25 cellular contexts compared by ENCODE assay signal in genomic region chr9:27560457-27560856, GRCh38. TPM values are rescaled to one million over a fixed set of nuclear protein-coding genes. Genes with fewer than 3 reads are reported as not detected.
DNase-seq lines count a peak whose midpoint lies in the region; ATAC-seq, FAIRE-seq and TF ChIP-seq lines count a peak whose summit lies in the region.
"Had no signal": no experiment of that assay in that cellular context is flagged by ENCODE, and none has a peak within 500 bp of the region (broad histone marks: within the 10 kb centered on the region; RNA-seq: fewer than 3 reads in every experiment).

No MANE protein-coding gene starts in this region.

- DNase-seq in SK-N-SH: no peak
- DNase-seq in GM12878 (ENCODE audit: low read depth, low spot score): no peak
- DNase-seq in pancreas: no peak
- no peak for DNase-seq in activated CD4-positive, alpha-beta T cell treated with anti-CD3 and anti-CD28 coated beads for 36 hours
- DNase-seq in putamen (ENCODE audit: low spot score): no peak
- DNase-seq: 8988T; ACHN; AML-193; BE2C; CD4-positive, alpha-beta T cell; CD8-positive, alpha-beta memory T cell; DMS53; DMS79 treated with DMSO at 0.1 percent for 48 hours; GF-D8; GOT3; HFFc6 had no signal

- H4K20me1 ChIP-seq in SK-N-SH (ENCODE audit: insufficient read depth): no peaks in the 10 kb centered on the region
- no peaks in the 10 kb centered on the region for H4K20me1 ChIP-seq in GM12878 (ENCODE audit: control insufficient read depth, insufficient read depth)
- H4K20me1 ChIP-seq: BLaER1 treated with 17β-estradiol and CSF1 and Interleukin-3, amounts not matched to agents 10 nM and 100 nM had no signal

- intact Hi-C loops in GM12878 (cut with micrococcal nuclease; ENCODE audit: unreplicated experiment) (no loop called here), pancreas (cut with DNase I) (no loop called here)
- intact Hi-C loops in activated CD4-positive, alpha-beta T cell treated with anti-CD3 and anti-CD28 coated beads for 36 hours (cut with DNase I, micrococcal nuclease): no loop called here

- no peak for TF ChIP-seq RAD21 in SK-N-SH (IDR thresholded peaks at IDR 0.05; ENCODE audit: low read length)
- no peak for TF ChIP-seq RAD21 in GM12878 (IDR thresholded peaks at IDR 0.05; ENCODE audit: insufficient read depth, low read depth, low read length)

- no peaks in the 10 kb centered on the region for H3K9me3 Mint-ChIP-seq in activated CD4-positive, alpha-beta T cell treated with anti-CD3 and anti-CD28 coated beads for 36 hours (ENCODE audit: low read depth)
- H3K9me3 Mint-ChIP-seq: CD4-positive, alpha-beta T cell; CD8-positive, alpha-beta memory T cell; HFFc6 had no signal

- H3K9me3 ChIP-seq in SK-N-SH (no peaks in the 10 kb centered on the region), GM12878 (replicated peaks; ENCODE audit: control insufficient read depth, insufficient read depth, low read length) (no peaks in the 10 kb centered on the region), pancreas (no peaks in the 10 kb centered on the region)
- H3K9me3 ChIP-seq: A549; BE2C; BLaER1 treated with 17β-estradiol and CSF1 and Interleukin-3, amounts not matched to agents 10 nM and 100 nM; HAP-1 had no signal

- H3K27ac ChIP-seq in SK-N-SH (ENCODE audit: low read depth in 2 of 2, low read length in 1 of 2): no peak overlapping the region
- H3K27ac ChIP-seq in GM12878 (ENCODE audit: control insufficient read depth, insufficient read depth): no peak overlapping the region
- no peak overlapping the region for H3K27ac ChIP-seq in pancreas
- H3K27ac ChIP-seq: A549; BLaER1 treated with 17β-estradiol and CSF1 and Interleukin-3, amounts not matched to agents 10 nM and 100 nM had no signal

- no peaks in the 10 kb centered on the region for H3K79me2 ChIP-seq in SK-N-SH (ENCODE audit: insufficient read depth)
- H3K79me2 ChIP-seq in GM12878 (ENCODE audit: control insufficient read depth, insufficient read depth, low read length): no peaks in the 10 kb centered on the region

- peaks cover 36 to 80% of the 10 kb centered on the region in 2 experiments for H3K36me3 ChIP-seq in SK-N-SH (replicated peaks in 1 of 2; ENCODE audit: control insufficient read depth in 1 of 2, insufficient read depth in 2 of 2, low read length in 1 of 2)
- peaks cover 0 to 2% of the 10 kb centered on the region in 2 experiments; a peak in 1 of 4 replicates for H3K36me3 ChIP-seq in GM12878 (ENCODE audit: control insufficient read depth in 2 of 2, insufficient read depth in 2 of 2, low read length in 1 of 2)
- peaks cover 0 to 29% (median 0%) of the 10 kb centered on the region in 3 donors for H3K36me3 ChIP-seq in pancreas

- H2AFZ ChIP-seq in SK-N-SH (ENCODE audit: low read depth) (no peak overlapping the region), GM12878 (ENCODE audit: control insufficient read depth, low read depth, low read length) (no peak overlapping the region)

- no peak for TF ChIP-seq CTCF in SK-N-SH (IDR thresholded peaks at IDR 0.05)
- no peak for TF ChIP-seq CTCF in GM12878 (IDR thresholded peaks at IDR 0.05 in 2 of 3, conservative IDR thresholded peaks at IDR 0.05 in 1 of 3; ENCODE audit: control insufficient read depth in 2 of 3, extremely low read depth in 1 of 3, insufficient read depth in 1 of 3, low read depth in 3 of 3, low read length in 3 of 3)
- TF ChIP-seq CTCF in pancreas (IDR thresholded peaks at IDR 0.05): no peak

- in situ Hi-C loops in GM12878 (cut with MboI): no loop called here

- SMC1A ChIA-PET in GM12878 (lab: Charles Lee; ENCODE audit: uncharacterized antibody, unreplicated experiment): interaction anchor here (0.8 to 5.5 kb wide), 9 partner anchors 9 to 234 kb away, joined by 3 to 40 read pairs (median 7); partner anchors contain the start of gene C9orf72

- H3K9ac ChIP-seq in SK-N-SH: no peak overlapping the region
- no peak overlapping the region for H3K9ac ChIP-seq in GM12878 (ENCODE audit: control insufficient read depth, insufficient read depth, low read length)
- H3K9ac ChIP-seq: BLaER1 treated with 17β-estradiol and CSF1 and Interleukin-3, amounts not matched to agents 10 nM and 100 nM had no signal

- CTCF ChIA-PET in SK-N-SH (lab: Yijun Ruan, JAX): interaction anchor here (1.0 to 3.9 kb wide), 3 partner anchors 12 to 227 kb away, joined by 3 to 18 read pairs (median 4); partner anchors contain the start of gene MOB3B
- CTCF ChIA-PET in GM12878 (lab: Yijun Ruan, JAX): interaction anchor here (0.6 to 3.2 kb wide), 4 partner anchors 13 to 266 kb away, joined by 3 to 13 read pairs (median 6); partner anchors contain the start of gene MOB3B
- CTCF ChIA-PET in activated CD4-positive, alpha-beta T cell treated with anti-CD3 and anti-CD28 coated beads for 36 hours (lab: Charles Lee): interaction anchor here (1.2 to 2.1 kb wide), 4 partner anchors 13 to 227 kb away, joined by 3 to 6 read pairs (median 4); no protein-coding TSS in a partner anchor

- TF ChIP-seq EP300 in SK-N-SH (IDR thresholded peaks at IDR 0.05; ENCODE audit: borderline replicate concordance in 1 of 2, low read depth in 1 of 2, low read length in 1 of 2) (no peak), GM12878 (IDR thresholded peaks at IDR 0.05; ENCODE audit: borderline replicate concordance in 1 of 2, control insufficient read depth in 1 of 2, low read depth in 2 of 2, low read length in 2 of 2) (no peak)

- H3K4me1 ChIP-seq in SK-N-SH (ENCODE audit: control insufficient read depth in 1 of 2, insufficient read depth in 2 of 2, low read depth in 1 of 2, low read length in 1 of 2): no peaks in the 10 kb centered on the region; a peak in 1 of 4 replicates
- peaks cover 9% of the 10 kb centered on the region; the same call in 1 of the 2 replicates for H3K4me1 ChIP-seq in GM12878 (ENCODE audit: control insufficient read depth, insufficient read depth, low read length)
- H3K4me1 ChIP-seq in pancreas: no peaks in the 10 kb centered on the region
- H3K4me1 ChIP-seq: A549, BE2C, HAP-1 had no signal

- H3K27me3 Mint-ChIP-seq in activated CD4-positive, alpha-beta T cell treated with anti-CD3 and anti-CD28 coated beads for 36 hours: no peaks in the 10 kb centered on the region
- H3K27me3 Mint-ChIP-seq: CD4-positive, alpha-beta T cell; CD8-positive, alpha-beta memory T cell had no signal

- no peaks in the 10 kb centered on the region for H3F3A ChIP-seq in SK-N-SH (replicated peaks; ENCODE audit: insufficient read depth)

- POLR2A ChIA-PET in SK-N-SH (lab: Yijun Ruan, JAX) (no interaction called here), GM12878 (lab: Charles Lee) (interaction anchor here (1.8 kb wide), 1 partner anchor 13 kb away, joined by 7 read pairs; the partner anchor contains the start of gene C9orf72)
- POLR2A ChIA-PET in activated CD4-positive, alpha-beta T cell treated with anti-CD3 and anti-CD28 coated beads for 36 hours (lab: Charles Lee): interaction anchor here (1.2 to 1.5 kb wide), 2 partner anchors 11 to 12 kb away, joined by 4 to 6 read pairs; no protein-coding TSS in a partner anchor

- no peaks in the 10 kb centered on the region for H3K9me2 ChIP-seq in SK-N-SH

- H3K4me2 ChIP-seq in SK-N-SH (no peak overlapping the region), GM12878 (ENCODE audit: control insufficient read depth, insufficient read depth) (no peak overlapping the region)
- H3K4me2 ChIP-seq: A549; BLaER1 treated with 17β-estradiol and CSF1 and Interleukin-3, amounts not matched to agents 10 nM and 100 nM had no signal

- no TSS peak for BruUV-seq in GM12878 (replicated peaks; lab: Mats Ljungman, UMichigan)

- peak; percentile 18 for FAIRE-seq in GM12878 (lab: Jason Lieb, UNC)
- peak; percentile 39 for FAIRE-seq in pancreas (lab: Jason Lieb, UNC)
- FAIRE-seq: A549, GM12892, H54 had no signal

- no peak overlapping the region for H3K4me3 ChIP-seq in SK-N-SH (ENCODE audit: low read depth in 2 of 2, low read length in 1 of 2)
- no peak overlapping the region for H3K4me3 ChIP-seq in GM12878
- no peak overlapping the region for H3K4me3 ChIP-seq in pancreas
- H3K4me3 ChIP-seq: A549; BLaER1 treated with 17β-estradiol and CSF1 and Interleukin-3, amounts not matched to agents 10 nM and 100 nM; HAP-1 had no signal

- RAD21 ChIA-PET in GM12878 (lab: Charles Lee; ENCODE audit: unreplicated experiment): interaction anchor here (1.4 kb wide), 1 partner anchor 9 kb away, joined by 4 read pairs; no protein-coding TSS in a partner anchor

- no peak for TF ChIP-seq POLR2A in GM12878 (IDR thresholded peaks at IDR 0.05; ENCODE audit: low read depth, low read length)

- peaks cover 19% of the 10 kb centered on the region for H3K36me3 Mint-ChIP-seq in activated CD4-positive, alpha-beta T cell treated with anti-CD3 and anti-CD28 coated beads for 36 hours (ENCODE audit: low read depth)

- H3K27ac Mint-ChIP-seq in activated CD4-positive, alpha-beta T cell treated with anti-CD3 and anti-CD28 coated beads for 36 hours: no peak overlapping the region
- H3K27ac Mint-ChIP-seq: CD14-positive monocyte; CD4-positive, alpha-beta T cell; CD8-positive, alpha-beta memory T cell; HFFc6 had no signal

- ATAC-seq in SK-N-SH treated with all-trans-retinoic acid at 6 μM for 48 hours (no peak), GM12878 (no peak), pancreas (no peak)
- ATAC-seq in activated CD4-positive, alpha-beta T cell treated with anti-CD3 and anti-CD28 coated beads for 36 hours: no peak
- ATAC-seq: A549 had no signal

- H3K4me3 Mint-ChIP-seq in activated CD4-positive, alpha-beta T cell treated with anti-CD3 and anti-CD28 coated beads for 36 hours: no peak overlapping the region
- H3K4me3 Mint-ChIP-seq: CD14-positive monocyte; CD4-positive, alpha-beta T cell; CD8-positive, alpha-beta memory T cell; HFFc6 had no signal

- peaks cover 20% of the 10 kb centered on the region for H3K4me1 Mint-ChIP-seq in activated CD4-positive, alpha-beta T cell treated with anti-CD3 and anti-CD28 coated beads for 36 hours

- H3K27me3 ChIP-seq in SK-N-SH (ENCODE audit: insufficient read depth): no peaks in the 10 kb centered on the region
- H3K27me3 ChIP-seq in GM12878 (replicated peaks in 1 of 2; ENCODE audit: control insufficient read depth in 2 of 2, insufficient read depth in 2 of 2, low read length in 1 of 2): no peaks in the 10 kb centered on the region
- H3K27me3 ChIP-seq in pancreas: no peaks in the 10 kb centered on the region
- H3K27me3 ChIP-seq: BE2C; BLaER1 treated with 17β-estradiol and CSF1 and Interleukin-3, amounts not matched to agents 10 nM and 100 nM had no signal

RNA-seq across cellular contexts. Expression of gene C9orf72, which starts 12.8 kb away (rescaled TPM):
- polyA plus RNA-seq in SK-N-SH (2012; rRNA removed) (4.0 and 6.1 TPM in 2 replicates), GM12878 (2011; rRNA removed) (8.6 and 15.6 TPM in 2 replicates), GM12878 (2014; fragmentation: Illumina TruSeq; extraction: Trizol) (5.8 and 9.7 TPM in 2 replicates), GM12878 (2014; fragmentation: Nextera tagmentation; extraction: Ambion mirVana) (1 to 10 TPM; 5.3 to 9.0 TPM), GM12878 (2014; rRNA removed) (3.0 and 4.8 TPM in 2 replicates), GM12878 (2016; fragmentation: Nextera tagmentation; extraction: Ambion mirVana) (1 to 10 TPM; 6.4 TPM), pancreas (1 to 10 TPM; 5.3 to 9.5 TPM)
- polyA plus RNA-seq in SK-N-SH (2012; cell fraction: cytosol; rRNA removed): 5.6 and 6.2 TPM in 2 replicates
- 4.6 and 12.0 TPM in 2 replicates for polyA plus RNA-seq in SK-N-SH (2012; cell fraction: nucleus; rRNA removed)
- total RNA-seq in GM12878 (2013; cell fraction: nucleolus; rRNA removed): 71.6 and 71.7 TPM in 2 replicates
- total RNA-seq in GM12878 (2014; rRNA removed) (6.0 and 8.1 TPM in 2 replicates), GM12878 (2014; rRNA removed; fragmentation: Illumina TruSeq; extraction: Trizol) (7.3 and 7.6 TPM in 2 replicates), GM12878 (2021) (6.4 and 7.2 TPM in 2 replicates), pancreas (1 to 10 TPM; 3.6 to 8.9 (median 7.3) TPM)
- polyA plus RNA-seq in GM12878 (2011; ENCODE audit: low read depth): 2.0 TPM
- 1.6 and 2.2 TPM in 2 replicates for polyA plus RNA-seq in GM12878 (2011; cell fraction: cytosol; rRNA removed)
- polyA plus RNA-seq in GM12878 (2011; cell fraction: nucleus; rRNA removed): 10.7 and 13.6 TPM in 2 replicates
- polyA plus RNA-seq in GM12878 (2012): 4.6 and 5.7 TPM in 2 replicates
- 7.2 and 11.3 TPM in 2 replicates for polyA minus RNA-seq in GM12878 (2011; rRNA and poly(A)+ RNA removed)
- 1.9 and 2.8 TPM in 2 replicates for polyA minus RNA-seq in GM12878 (2011; cell fraction: cytosol; rRNA and poly(A)+ RNA removed)
- 14.7 and 15.0 TPM in 2 replicates for polyA minus RNA-seq in GM12878 (2011; cell fraction: nucleus; rRNA and poly(A)+ RNA removed)
- total RNA-seq in activated CD4-positive, alpha-beta T cell treated with anti-CD3 and anti-CD28 coated beads for 36 hours: 10 to 100 TPM; 10.2 TPM

RNA-seq across cellular contexts. Expression of gene MOB3B, which starts 30.8 kb away (rescaled TPM):
- polyA plus RNA-seq in SK-N-SH (2012; rRNA removed) (0.90 and 1.2 TPM in 2 replicates), GM12878 (2011; rRNA removed) (2.7 and 2.9 TPM in 2 replicates), GM12878 (2014; fragmentation: Illumina TruSeq; extraction: Trizol) (1.5 and 1.6 TPM in 2 replicates), GM12878 (2014; fragmentation: Nextera tagmentation; extraction: Ambion mirVana) (under 1 TPM; 0.44 to 0.85 TPM), GM12878 (2014; rRNA removed) (0.96 and 1.0 TPM in 2 replicates), GM12878 (2016; fragmentation: Nextera tagmentation; extraction: Ambion mirVana) (under 1 TPM; 0.78 to 0.80 TPM), pancreas (1 to 10 TPM; 1.4 to 1.7 TPM)
- 1.1 TPM in 2 replicates for polyA plus RNA-seq in SK-N-SH (2012; cell fraction: cytosol; rRNA removed)
- polyA plus RNA-seq in SK-N-SH (2012; cell fraction: nucleus; rRNA removed): 0.63 and 1.0 TPM in 2 replicates
- total RNA-seq in GM12878 (2013; cell fraction: nucleolus; rRNA removed): 5.7 and 5.9 TPM in 2 replicates
- total RNA-seq in GM12878 (2014; rRNA removed) (0.71 and 0.79 TPM in 2 replicates), GM12878 (2014; rRNA removed; fragmentation: Illumina TruSeq; extraction: Trizol) (0.74 and 1.1 TPM in 2 replicates), GM12878 (2021) (1.4 and 1.7 TPM in 2 replicates), pancreas (10 to 100 TPM in 1 of 6 donors, 1 to 10 TPM in 5; 3.2 to 10.5 (median 5.1) TPM)
- polyA plus RNA-seq in GM12878 (2011; ENCODE audit: low read depth): 0.17 TPM
- 1.8 and 2.1 TPM in 2 replicates for polyA plus RNA-seq in GM12878 (2011; cell fraction: cytosol; rRNA removed)
- 1.4 and 1.5 TPM in 2 replicates for polyA plus RNA-seq in GM12878 (2011; cell fraction: nucleus; rRNA removed)
- 0.38 and 0.45 TPM in 2 replicates for polyA plus RNA-seq in GM12878 (2012)
- polyA minus RNA-seq in GM12878 (2011; rRNA and poly(A)+ RNA removed): 4.4 and 4.8 TPM in 2 replicates
- polyA minus RNA-seq in GM12878 (2011; cell fraction: cytosol; rRNA and poly(A)+ RNA removed): 1.5 and 2.0 TPM in 2 replicates
- polyA minus RNA-seq in GM12878 (2011; cell fraction: nucleus; rRNA and poly(A)+ RNA removed): 2.4 and 3.2 TPM in 2 replicates
- under 1 TPM; 0.80 to 0.88 TPM for total RNA-seq in activated CD4-positive, alpha-beta T cell treated with anti-CD3 and anti-CD28 coated beads for 36 hours
- total RNA-seq: G401, HFFc6 had no signal

RNA-seq across cellular contexts. Expression of gene IFNK, which starts 36.4 kb away (rescaled TPM):
- not detected in 2 replicates for polyA plus RNA-seq in SK-N-SH (2012; rRNA removed)
- polyA plus RNA-seq in SK-N-SH (2012; cell fraction: cytosol; rRNA removed): not detected in 2 replicates
- polyA plus RNA-seq in SK-N-SH (2012; cell fraction: nucleus; rRNA removed): not detected in 2 replicates
- not detected in 2 replicates for total RNA-seq in GM12878 (2013; cell fraction: nucleolus; rRNA removed)
- not detected in 2 replicates for total RNA-seq in GM12878 (2014; rRNA removed)
- total RNA-seq in GM12878 (2014; rRNA removed; fragmentation: Illumina TruSeq; extraction: Trizol): not detected in 2 replicates
- total RNA-seq in GM12878 (2021): not detected in 2 replicates
- not detected for polyA plus RNA-seq in GM12878 (2011; ENCODE audit: low read depth)
- polyA plus RNA-seq in GM12878 (2011; rRNA removed): not detected in 2 replicates
- not detected in 2 replicates for polyA plus RNA-seq in GM12878 (2011; cell fraction: cytosol; rRNA removed)
- polyA plus RNA-seq in GM12878 (2011; cell fraction: nucleus; rRNA removed): not detected in 2 replicates
- not detected in 2 replicates for polyA plus RNA-seq in GM12878 (2012)
- polyA plus RNA-seq in GM12878 (2014; fragmentation: Illumina TruSeq; extraction: Trizol): not detected in 2 replicates
- not detected for polyA plus RNA-seq in GM12878 (2014; fragmentation: Nextera tagmentation; extraction: Ambion mirVana)
- 0.06 TPM in 1 of 2 replicates, not detected in the other for polyA plus RNA-seq in GM12878 (2014; rRNA removed)
- not detected for polyA plus RNA-seq in GM12878 (2016; fragmentation: Nextera tagmentation; extraction: Ambion mirVana)
- polyA minus RNA-seq in GM12878 (2011; rRNA and poly(A)+ RNA removed): not detected in 2 replicates
- polyA minus RNA-seq in GM12878 (2011; cell fraction: cytosol; rRNA and poly(A)+ RNA removed): not detected in 2 replicates
- not detected in 2 replicates for polyA minus RNA-seq in GM12878 (2011; cell fraction: nucleus; rRNA and poly(A)+ RNA removed)
- not detected for total RNA-seq in pancreas
- polyA plus RNA-seq in pancreas: not detected
- total RNA-seq in activated CD4-positive, alpha-beta T cell treated with anti-CD3 and anti-CD28 coated beads for 36 hours: not detected
- total RNA-seq: CD4-positive, alpha-beta T cell; CD8-positive, alpha-beta memory T cell; Daoy; G401; HFFc6 had no signal
- polyA plus RNA-seq: A549; CD14-positive monocyte; CD8-positive, alpha-beta memory T cell had no signal
